In the genomic region with DNA sequence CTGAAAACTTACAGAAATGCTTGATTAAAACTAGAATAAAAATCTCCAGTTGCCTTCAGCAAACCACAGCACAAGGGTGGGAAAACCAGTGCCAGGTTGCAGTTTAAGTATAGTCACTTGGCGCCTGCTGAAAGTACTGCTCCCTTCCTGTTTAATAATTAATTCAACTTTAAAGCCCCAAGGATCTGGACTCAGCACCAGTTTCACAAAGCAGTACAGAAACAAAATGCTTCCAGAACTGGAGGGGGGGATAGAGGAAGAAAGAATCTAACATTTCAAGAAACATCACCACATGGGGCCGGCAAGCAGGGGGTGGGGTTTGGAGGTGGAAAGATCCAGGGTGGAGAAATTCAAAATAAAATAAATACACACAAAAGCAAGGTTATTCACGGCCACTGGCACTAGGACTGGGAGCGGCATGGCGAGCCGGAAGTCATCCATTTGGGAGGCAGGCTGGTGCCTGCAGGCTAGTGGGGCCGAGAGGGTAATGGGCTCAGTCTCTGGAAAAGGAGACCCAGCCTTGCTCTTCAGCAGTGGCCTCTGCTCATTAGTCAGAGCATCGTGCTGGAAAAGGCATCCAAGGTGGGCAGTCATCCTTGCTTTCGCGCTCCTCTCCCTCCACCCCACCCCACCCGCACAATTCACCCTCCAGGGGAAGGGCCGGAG, we compare ENCODE assay signal across 2 cellular contexts.
A peak's percentile ranks its signal among the peaks of the same experiment; 100 is the strongest.
TF ChIP-seq lines count a peak whose summit lies in the region.

No MANE protein-coding gene starts in this region.

TF ChIP-seq in GM23338, 12 proteins besides CTCF, POLR2A, EP300 and RAD21 (continued from another document and continues in another):
- TF ChIP-seq, protein P1, sequence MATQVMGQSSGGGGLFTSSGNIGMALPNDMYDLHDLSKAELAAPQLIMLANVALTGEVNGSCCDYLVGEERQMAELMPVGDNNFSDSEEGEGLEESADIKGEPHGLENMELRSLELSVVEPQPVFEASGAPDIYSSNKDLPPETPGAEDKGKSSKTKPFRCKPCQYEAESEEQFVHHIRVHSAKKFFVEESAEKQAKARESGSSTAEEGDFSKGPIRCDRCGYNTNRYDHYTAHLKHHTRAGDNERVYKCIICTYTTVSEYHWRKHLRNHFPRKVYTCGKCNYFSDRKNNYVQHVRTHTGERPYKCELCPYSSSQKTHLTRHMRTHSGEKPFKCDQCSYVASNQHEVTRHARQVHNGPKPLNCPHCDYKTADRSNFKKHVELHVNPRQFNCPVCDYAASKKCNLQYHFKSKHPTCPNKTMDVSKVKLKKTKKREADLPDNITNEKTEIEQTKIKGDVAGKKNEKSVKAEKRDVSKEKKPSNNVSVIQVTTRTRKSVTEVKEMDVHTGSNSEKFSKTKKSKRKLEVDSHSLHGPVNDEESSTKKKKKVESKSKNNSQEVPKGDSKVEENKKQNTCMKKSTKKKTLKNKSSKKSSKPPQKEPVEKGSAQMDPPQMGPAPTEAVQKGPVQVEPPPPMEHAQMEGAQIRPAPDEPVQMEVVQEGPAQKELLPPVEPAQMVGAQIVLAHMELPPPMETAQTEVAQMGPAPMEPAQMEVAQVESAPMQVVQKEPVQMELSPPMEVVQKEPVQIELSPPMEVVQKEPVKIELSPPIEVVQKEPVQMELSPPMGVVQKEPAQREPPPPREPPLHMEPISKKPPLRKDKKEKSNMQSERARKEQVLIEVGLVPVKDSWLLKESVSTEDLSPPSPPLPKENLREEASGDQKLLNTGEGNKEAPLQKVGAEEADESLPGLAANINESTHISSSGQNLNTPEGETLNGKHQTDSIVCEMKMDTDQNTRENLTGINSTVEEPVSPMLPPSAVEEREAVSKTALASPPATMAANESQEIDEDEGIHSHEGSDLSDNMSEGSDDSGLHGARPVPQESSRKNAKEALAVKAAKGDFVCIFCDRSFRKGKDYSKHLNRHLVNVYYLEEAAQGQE (IDR thresholded peaks at IDR 0.05; ENCODE audit: unreplicated experiment), result no peak
- no peak for TF ChIP-seq NANOG (IDR thresholded peaks at IDR 0.05; ENCODE audit: borderline replicate concordance)
- no peak for TF ChIP-seq STAT1 (IDR thresholded peaks at IDR 0.05; ENCODE audit: unreplicated experiment)
- no peak for TF ChIP-seq EZH2 (IDR thresholded peaks at IDR 0.05; ENCODE audit: low read depth, unreplicated experiment)
- TF ChIP-seq, protein P2, sequence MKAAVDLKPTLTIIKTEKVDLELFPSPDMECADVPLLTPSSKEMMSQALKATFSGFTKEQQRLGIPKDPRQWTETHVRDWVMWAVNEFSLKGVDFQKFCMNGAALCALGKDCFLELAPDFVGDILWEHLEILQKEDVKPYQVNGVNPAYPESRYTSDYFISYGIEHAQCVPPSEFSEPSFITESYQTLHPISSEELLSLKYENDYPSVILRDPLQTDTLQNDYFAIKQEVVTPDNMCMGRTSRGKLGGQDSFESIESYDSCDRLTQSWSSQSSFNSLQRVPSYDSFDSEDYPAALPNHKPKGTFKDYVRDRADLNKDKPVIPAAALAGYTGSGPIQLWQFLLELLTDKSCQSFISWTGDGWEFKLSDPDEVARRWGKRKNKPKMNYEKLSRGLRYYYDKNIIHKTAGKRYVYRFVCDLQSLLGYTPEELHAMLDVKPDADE (IDR thresholded peaks at IDR 0.05), result no peak
- TF ChIP-seq, protein P3, sequence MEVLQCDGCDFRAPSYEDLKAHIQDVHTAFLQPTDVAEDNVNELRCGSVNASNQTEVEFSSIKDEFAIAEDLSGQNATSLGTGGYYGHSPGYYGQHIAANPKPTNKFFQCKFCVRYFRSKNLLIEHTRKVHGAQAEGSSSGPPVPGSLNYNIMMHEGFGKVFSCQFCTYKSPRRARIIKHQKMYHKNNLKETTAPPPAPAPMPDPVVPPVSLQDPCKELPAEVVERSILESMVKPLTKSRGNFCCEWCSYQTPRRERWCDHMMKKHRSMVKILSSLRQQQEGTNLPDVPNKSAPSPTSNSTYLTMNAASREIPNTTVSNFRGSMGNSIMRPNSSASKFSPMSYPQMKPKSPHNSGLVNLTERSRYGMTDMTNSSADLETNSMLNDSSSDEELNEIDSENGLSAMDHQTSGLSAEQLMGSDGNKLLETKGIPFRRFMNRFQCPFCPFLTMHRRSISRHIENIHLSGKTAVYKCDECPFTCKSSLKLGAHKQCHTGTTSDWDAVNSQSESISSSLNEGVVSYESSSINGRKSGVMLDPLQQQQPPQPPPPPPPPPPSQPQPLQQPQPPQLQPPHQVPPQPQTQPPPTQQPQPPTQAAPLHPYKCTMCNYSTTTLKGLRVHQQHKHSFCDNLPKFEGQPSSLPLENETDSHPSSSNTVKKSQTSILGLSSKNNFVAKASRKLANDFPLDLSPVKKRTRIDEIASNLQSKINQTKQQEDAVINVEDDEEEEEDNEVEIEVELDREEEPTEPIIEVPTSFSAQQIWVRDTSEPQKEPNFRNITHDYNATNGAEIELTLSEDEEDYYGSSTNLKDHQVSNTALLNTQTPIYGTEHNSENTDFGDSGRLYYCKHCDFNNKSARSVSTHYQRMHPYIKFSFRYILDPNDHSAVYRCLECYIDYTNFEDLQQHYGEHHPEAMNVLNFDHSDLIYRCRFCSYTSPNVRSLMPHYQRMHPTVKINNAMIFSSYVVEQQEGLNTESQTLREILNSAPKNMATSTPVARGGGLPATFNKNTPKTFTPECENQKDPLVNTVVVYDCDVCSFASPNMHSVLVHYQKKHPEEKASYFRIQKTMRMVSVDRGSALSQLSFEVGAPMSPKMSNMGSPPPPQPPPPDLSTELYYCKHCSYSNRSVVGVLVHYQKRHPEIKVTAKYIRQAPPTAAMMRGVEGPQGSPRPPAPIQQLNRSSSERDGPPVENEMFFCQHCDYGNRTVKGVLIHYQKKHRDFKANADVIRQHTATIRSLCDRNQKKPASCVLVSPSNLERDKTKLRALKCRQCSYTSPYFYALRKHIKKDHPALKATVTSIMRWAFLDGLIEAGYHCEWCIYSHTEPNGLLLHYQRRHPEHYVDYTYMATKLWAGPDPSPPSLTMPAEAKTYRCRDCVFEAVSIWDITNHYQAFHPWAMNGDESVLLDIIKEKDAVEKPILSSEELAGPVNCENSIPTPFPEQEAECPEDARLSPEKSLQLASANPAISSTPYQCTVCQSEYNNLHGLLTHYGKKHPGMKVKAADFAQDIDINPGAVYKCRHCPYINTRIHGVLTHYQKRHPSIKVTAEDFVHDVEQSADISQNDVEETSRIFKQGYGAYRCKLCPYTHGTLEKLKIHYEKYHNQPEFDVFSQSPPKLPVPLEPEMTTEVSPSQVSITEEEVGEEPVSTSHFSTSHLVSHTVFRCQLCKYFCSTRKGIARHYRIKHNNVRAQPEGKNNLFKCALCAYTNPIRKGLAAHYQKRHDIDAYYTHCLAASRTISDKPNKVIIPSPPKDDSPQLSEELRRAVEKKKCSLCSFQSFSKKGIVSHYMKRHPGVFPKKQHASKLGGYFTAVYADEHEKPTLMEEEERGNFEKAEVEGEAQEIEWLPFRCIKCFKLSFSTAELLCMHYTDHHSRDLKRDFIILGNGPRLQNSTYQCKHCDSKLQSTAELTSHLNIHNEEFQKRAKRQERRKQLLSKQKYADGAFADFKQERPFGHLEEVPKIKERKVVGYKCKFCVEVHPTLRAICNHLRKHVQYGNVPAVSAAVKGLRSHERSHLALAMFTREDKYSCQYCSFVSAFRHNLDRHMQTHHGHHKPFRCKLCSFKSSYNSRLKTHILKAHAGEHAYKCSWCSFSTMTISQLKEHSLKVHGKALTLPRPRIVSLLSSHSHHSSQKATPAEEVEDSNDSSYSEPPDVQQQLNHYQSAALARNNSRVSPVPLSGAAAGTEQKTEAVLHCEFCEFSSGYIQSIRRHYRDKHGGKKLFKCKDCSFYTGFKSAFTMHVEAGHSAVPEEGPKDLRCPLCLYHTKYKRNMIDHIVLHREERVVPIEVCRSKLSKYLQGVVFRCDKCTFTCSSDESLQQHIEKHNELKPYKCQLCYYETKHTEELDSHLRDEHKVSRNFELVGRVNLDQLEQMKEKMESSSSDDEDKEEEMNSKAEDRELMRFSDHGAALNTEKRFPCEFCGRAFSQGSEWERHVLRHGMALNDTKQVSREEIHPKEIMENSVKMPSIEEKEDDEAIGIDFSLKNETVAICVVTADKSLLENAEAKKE (CRISPR knock-in tag; IDR thresholded peaks at IDR 0.05), result no peak
- no peak for TF ChIP-seq POLR2AphosphoS5 (IDR thresholded peaks at IDR 0.05; ENCODE audit: low read depth)
- no peak for TF ChIP-seq JUNB (IDR thresholded peaks at IDR 0.05; ENCODE audit: unreplicated experiment)

TF ChIP-seq in HepG2, 621 proteins besides CTCF, POLR2A, EP300 and RAD21:
- TF ChIP-seq, protein P4, sequence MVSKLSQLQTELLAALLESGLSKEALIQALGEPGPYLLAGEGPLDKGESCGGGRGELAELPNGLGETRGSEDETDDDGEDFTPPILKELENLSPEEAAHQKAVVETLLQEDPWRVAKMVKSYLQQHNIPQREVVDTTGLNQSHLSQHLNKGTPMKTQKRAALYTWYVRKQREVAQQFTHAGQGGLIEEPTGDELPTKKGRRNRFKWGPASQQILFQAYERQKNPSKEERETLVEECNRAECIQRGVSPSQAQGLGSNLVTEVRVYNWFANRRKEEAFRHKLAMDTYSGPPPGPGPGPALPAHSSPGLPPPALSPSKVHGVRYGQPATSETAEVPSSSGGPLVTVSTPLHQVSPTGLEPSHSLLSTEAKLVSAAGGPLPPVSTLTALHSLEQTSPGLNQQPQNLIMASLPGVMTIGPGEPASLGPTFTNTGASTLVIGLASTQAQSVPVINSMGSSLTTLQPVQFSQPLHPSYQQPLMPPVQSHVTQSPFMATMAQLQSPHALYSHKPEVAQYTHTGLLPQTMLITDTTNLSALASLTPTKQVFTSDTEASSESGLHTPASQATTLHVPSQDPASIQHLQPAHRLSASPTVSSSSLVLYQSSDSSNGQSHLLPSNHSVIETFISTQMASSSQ (IDR thresholded peaks at IDR 0.05; ENCODE audit: low read depth), result peak; percentile 39
- TF ChIP-seq, protein P4 (CRISPR knock-in tag; IDR thresholded peaks at IDR 0.05; ENCODE audit: borderline replicate concordance), result no peak
- TF ChIP-seq HOXA7 (CRISPR knock-in tag; IDR thresholded peaks at IDR 0.05), result no peak
